In the genomic region with DNA sequence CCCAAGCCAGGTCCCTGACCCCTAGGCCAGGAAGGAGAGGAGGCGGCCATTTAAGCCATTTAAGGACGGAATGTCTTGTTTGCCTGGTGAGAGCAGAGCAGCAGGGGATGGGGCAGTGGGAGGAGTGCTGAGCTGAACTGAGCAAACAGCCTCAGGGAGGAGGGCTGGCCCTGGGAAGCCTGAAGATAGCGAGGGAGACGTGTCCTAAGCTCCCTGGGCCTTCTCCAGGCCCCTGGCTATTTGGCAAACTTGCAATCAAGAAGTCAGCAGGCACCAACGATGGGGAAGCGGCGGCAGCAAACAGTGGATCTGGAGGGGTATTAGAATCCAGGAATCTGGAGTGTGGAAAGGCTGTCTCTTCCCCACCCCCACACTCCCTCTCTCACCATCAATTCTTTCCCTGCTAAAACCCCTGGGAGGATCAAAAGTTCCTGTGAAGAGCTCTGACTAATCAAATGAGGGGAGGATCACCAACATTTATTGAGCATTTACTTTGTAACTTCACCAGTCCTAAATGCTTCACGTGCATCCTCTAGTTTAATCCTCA, we compare ENCODE assay signal across 9 cellular contexts. TPM values are rescaled to one million over a fixed set of nuclear protein-coding genes. Genes with fewer than 3 reads are reported as not detected.
DNase-seq lines count a peak whose midpoint lies in the region; ATAC-seq and TF ChIP-seq lines count a peak whose summit lies in the region.
"Had no signal": no experiment of that assay in that cellular context is flagged by ENCODE, and none has a peak within 500 bp of the region (broad histone marks: within the 10 kb centered on the region; RNA-seq: fewer than 3 reads in every experiment).

No MANE protein-coding gene starts in this region.

- H3K27ac ChIP-seq in AG04450 (ENCODE audit: low read depth, low read length): peak overlapping the region; percentile 96
- H3K27ac ChIP-seq in muscle layer of colon (ENCODE audit: low read depth, low read length): peak overlapping the region; percentile 94

- no peak for DNase-seq in AG04450 (ENCODE audit: low read depth, low spot score)
- DNase-seq in MG63: peak; percentile 35
- DNase-seq in dedifferentiated amniotic fluid mesenchymal stem cell (ENCODE audit: extremely low spot score): peak; percentile 69
- DNase-seq in epidermal melanocyte (ENCODE audit: insufficient read length, low spot score): no peak
- DNase-seq in GM10266 (ENCODE audit: extremely low spot score): no peak
- DNase-seq in GM19240 (ENCODE audit: insufficient read length, low spot score): no peak

- no peak for TF ChIP-seq CTCF in AG04450 (IDR thresholded peaks at IDR 0.05; ENCODE audit: low read depth, low read length)
- no peak for TF ChIP-seq CTCF in GM10266 (IDR thresholded peaks at IDR 0.05; ENCODE audit: control insufficient read depth, insufficient read depth, low read depth, missing control alignments)

- H3K4me1 ChIP-seq in muscle layer of colon (ENCODE audit: insufficient read depth, low read length): peaks cover 97% of the 10 kb centered on the region

- no peak for ATAC-seq in GM21717 (IDR thresholded peaks at IDR 0.05; ENCODE audit: unreplicated experiment)

- H3K9me3 ChIP-seq in AG04450 (ENCODE audit: control insufficient read depth, insufficient read depth, low read length) (no peaks in the 10 kb centered on the region; the same call in 1 of the 2 replicates), MG63 (no peaks in the 10 kb centered on the region), muscle layer of colon (ENCODE audit: low read length) (no peaks in the 10 kb centered on the region)

- H3K27me3 ChIP-seq in AG04450 (ENCODE audit: control insufficient read depth, insufficient read depth, low read length) (no peaks in the 10 kb centered on the region), MG63 (no peaks in the 10 kb centered on the region), muscle layer of colon (ENCODE audit: control insufficient read depth in 1 of 2, insufficient read depth in 2 of 2, low read length in 2 of 2) (no peaks in the 10 kb centered on the region)

- POLR2A ChIA-PET in AG04450 (lab: Yijun Ruan, JAX): interaction anchor here (1.0 kb wide), 1 partner anchor 9 kb away, joined by 4 read pairs; a partner anchor contains a TSS

- CTCF ChIA-PET in AG04450 (lab: Charles Lee): interaction anchor here (1.2 kb wide), 2 partner anchors 9 to 14 kb away, joined by 3 to 5 read pairs; a partner anchor contains a TSS

- H3K36me3 ChIP-seq in MG63: peaks cover 22% of the 10 kb centered on the region
- H3K36me3 ChIP-seq in muscle layer of colon (ENCODE audit: insufficient read depth, low read length): no peaks in the 10 kb centered on the region

- H3K9ac ChIP-seq in muscle layer of colon (ENCODE audit: low read length): peak overlapping the region; percentile 72

- H3K4me3 ChIP-seq in AG04450 (ENCODE audit: low read depth, low read length): peak overlapping the region; percentile 20
- no peak overlapping the region for H3K4me3 ChIP-seq in MG63
- peak overlapping the region; percentile 8 to 9 for H3K4me3 ChIP-seq in muscle layer of colon (ENCODE audit: low read depth in 1 of 2, low read length in 2 of 2)

RNA-seq across cellular contexts. Expression of a gene that starts 8.8 kb away (rescaled TPM):
- polyA plus RNA-seq in AG04450 (2011; rRNA removed): 2.5 and 5.7 TPM in 2 replicates
- 6.5 and 7.3 TPM in 2 replicates for polyA minus RNA-seq in AG04450 (2011; rRNA and poly(A)+ RNA removed)
- 1.8 and 2.3 TPM in 2 replicates for total RNA-seq in MG63 (2014; rRNA removed; shearing (Covaris generic); ENCODE audit: low replicate concordance)

RNA-seq across cellular contexts. Expression of a gene that starts 33.2 kb away (rescaled TPM):
- polyA plus RNA-seq in AG04450 (2011; rRNA removed): not detected in 2 replicates
- polyA minus RNA-seq in AG04450 (2011; rRNA and poly(A)+ RNA removed): not detected in 2 replicates
- not detected in 2 replicates for total RNA-seq in MG63 (2014; rRNA removed; shearing (Covaris generic); ENCODE audit: low replicate concordance)
- total RNA-seq: bronchial epithelial cell had no signal

RNA-seq across cellular contexts. Expression of a gene that starts 39.2 kb away (rescaled TPM):
- polyA plus RNA-seq in AG04450 (2011; rRNA removed): 0.20 TPM in 1 of 2 replicates, not detected in the other
- not detected in 2 replicates for polyA minus RNA-seq in AG04450 (2011; rRNA and poly(A)+ RNA removed)
- total RNA-seq in MG63 (2014; rRNA removed; shearing (Covaris generic); ENCODE audit: low replicate concordance): not detected in 2 replicates
- total RNA-seq: bronchial epithelial cell had no signal

RNA-seq across cellular contexts. Expression of a gene that starts 54.6 kb away (rescaled TPM):
- not detected in 2 replicates for polyA plus RNA-seq in AG04450 (2011; rRNA removed)
- polyA minus RNA-seq in AG04450 (2011; rRNA and poly(A)+ RNA removed): not detected in 2 replicates
- not detected in 2 replicates for total RNA-seq in MG63 (2014; rRNA removed; shearing (Covaris generic); ENCODE audit: low replicate concordance)
- total RNA-seq: bronchial epithelial cell had no signal

Comparison
In these comparisons a context has a peak if more than half of its experiments do, and no peak if none do; other contexts are left out.
1. DNase-seq: peak in MG63 (single experiment) and dedifferentiated amniotic fluid mesenchymal stem cell (single experiment); none in AG04450 (single experiment), epidermal melanocyte (single experiment), GM10266 (single experiment) and GM19240 (single experiment).